ENCODE assay signal across 8 cellular contexts in genomic region chr14:92677087-92677668, GRCh38.
DNase-seq lines count a peak whose midpoint lies in the region; ATAC-seq, FAIRE-seq and TF ChIP-seq lines count a peak whose summit lies in the region.

No MANE protein-coding gene starts in this region.

- no peak overlapping the region for H3K27ac ChIP-seq in tibial artery
- no peak overlapping the region for H3K27ac ChIP-seq in effector memory CD4-positive, alpha-beta T cell (ENCODE audit: insufficient read depth, low read length, poor library complexity, severe bottlenecking)
- H3K27ac ChIP-seq in PC-9, result no peak overlapping the region

- H3F3A ChIP-seq in PC-9 (ENCODE audit: insufficient read depth, low read depth), result peaks cover 5% of the 10 kb centered on the region; the same call in 1 of the 2 replicates

- H3K4me1 ChIP-seq in tibial artery (peaks cover 0 to 15% (median 6%) of the 10 kb centered on the region in 4 donors), PC-9 (replicated peaks; ENCODE audit: insufficient read depth) (peaks cover 8% of the 10 kb centered on the region)
- H3K4me1 ChIP-seq in effector memory CD4-positive, alpha-beta T cell (ENCODE audit: control insufficient read depth, insufficient read depth, low read length, poor library complexity, severe bottlenecking), result peaks cover 17% of the 10 kb centered on the region

- BruUV-seq in PC-9 (replicated peaks; lab: Mats Ljungman, UMichigan), result no TSS peak

- H2AFZ ChIP-seq in PC-9, result no peak overlapping the region

- no peak overlapping the region for H3K4me2 ChIP-seq in PC-9

- H3K36me3 ChIP-seq in tibial artery (peaks cover 0 to 55% (median 41%) of the 10 kb centered on the region in 3 donors), PC-9 (ENCODE audit: low read depth) (0 out of 2 replicates have a peak, but pooled peaks cover 4% of the 10 kb centered on the region)
- H3K36me3 ChIP-seq in effector memory CD4-positive, alpha-beta T cell (ENCODE audit: control insufficient read depth, insufficient read depth, low read length), result peaks cover 70% of the 10 kb centered on the region

- no peaks in the 10 kb centered on the region for H3K9me2 ChIP-seq in PC-9 (ENCODE audit: insufficient read depth)

- no peak for FAIRE-seq in urothelium cell line (lab: Jason Lieb, UNC)

- H3K27me3 ChIP-seq in tibial artery, result no peaks in the 10 kb centered on the region
- no peaks in the 10 kb centered on the region for H3K27me3 ChIP-seq in effector memory CD4-positive, alpha-beta T cell (replicated peaks; ENCODE audit: control insufficient read depth, insufficient read depth, low read length, poor library complexity, severe bottlenecking)
- H3K27me3 ChIP-seq in PC-9 (ENCODE audit: insufficient read depth, low read depth), result no peaks in the 10 kb centered on the region

- H3K4me3 ChIP-seq in tibial artery (no peak overlapping the region), PC-9 (no peak overlapping the region)
- no peak overlapping the region for H3K4me3 ChIP-seq in effector memory CD4-positive, alpha-beta T cell (ENCODE audit: insufficient read depth, low read depth, low read length, poor library complexity, severe bottlenecking)

- H3K9me3 ChIP-seq in tibial artery (no peaks in the 10 kb centered on the region), PC-9 (ENCODE audit: insufficient read depth, low read depth) (no peaks in the 10 kb centered on the region)
- no peaks in the 10 kb centered on the region for H3K9me3 ChIP-seq in effector memory CD4-positive, alpha-beta T cell (ENCODE audit: control insufficient read depth, low read length)

- ATAC-seq in GM18907 (IDR thresholded peaks at IDR 0.05; ENCODE audit: unreplicated experiment) (peak; percentile 82), HG02588 (IDR thresholded peaks at IDR 0.05; ENCODE audit: unreplicated experiment) (peak; percentile 70)

- H3K79me2 ChIP-seq in PC-9 (ENCODE audit: low read depth), result no peaks in the 10 kb centered on the region

- TF ChIP-seq CTCF in tibial artery (IDR thresholded peaks at IDR 0.05) (no peak), PC-9 (conservative IDR thresholded peaks at IDR 0.05) (no peak)

- no peaks in the 10 kb centered on the region for H4K20me1 ChIP-seq in PC-9 (ENCODE audit: insufficient read depth)

- CTCF ChIA-PET in PC-9 (lab: Charles Lee), result no interaction called here

- intact Hi-C loops in tibial artery (cut with DNase I; ENCODE audit: low total_unique reads), result no loop called here
- intact Hi-C loops in PC-9 (cut with micrococcal nuclease; ENCODE audit: unreplicated experiment), result no loop called here

- DNase-seq in NOMO-1 (lab: John Stamatoyannopoulos, UW; ENCODE audit: unreplicated experiment in 2 of 2) (peak; percentile 69 to 71), globus pallidus (ENCODE audit: low spot score) (peak; percentile 58), tibial artery (no peak), urothelium cell line (ENCODE audit: low spot score) (no peak), PC-9 (no peak)
- DNase-seq in effector memory CD4-positive, alpha-beta T cell, result no peak

- POLR2A ChIA-PET in PC-9 (lab: Charles Lee; ENCODE audit: unreplicated experiment), result no interaction called here

Comparison
In these comparisons a context has a peak if more than half of its experiments do, and no peak if none do; other contexts are left out.
1. DNase-seq: peak in NOMO-1 (2 of 2) and globus pallidus (single experiment); none in tibial artery (0 of 2), urothelium cell line (single experiment), effector memory CD4-positive, alpha-beta T cell (0 of 3) and PC-9 (0 of 2).